7 cellular contexts compared by ENCODE assay signal in the genomic region with DNA sequence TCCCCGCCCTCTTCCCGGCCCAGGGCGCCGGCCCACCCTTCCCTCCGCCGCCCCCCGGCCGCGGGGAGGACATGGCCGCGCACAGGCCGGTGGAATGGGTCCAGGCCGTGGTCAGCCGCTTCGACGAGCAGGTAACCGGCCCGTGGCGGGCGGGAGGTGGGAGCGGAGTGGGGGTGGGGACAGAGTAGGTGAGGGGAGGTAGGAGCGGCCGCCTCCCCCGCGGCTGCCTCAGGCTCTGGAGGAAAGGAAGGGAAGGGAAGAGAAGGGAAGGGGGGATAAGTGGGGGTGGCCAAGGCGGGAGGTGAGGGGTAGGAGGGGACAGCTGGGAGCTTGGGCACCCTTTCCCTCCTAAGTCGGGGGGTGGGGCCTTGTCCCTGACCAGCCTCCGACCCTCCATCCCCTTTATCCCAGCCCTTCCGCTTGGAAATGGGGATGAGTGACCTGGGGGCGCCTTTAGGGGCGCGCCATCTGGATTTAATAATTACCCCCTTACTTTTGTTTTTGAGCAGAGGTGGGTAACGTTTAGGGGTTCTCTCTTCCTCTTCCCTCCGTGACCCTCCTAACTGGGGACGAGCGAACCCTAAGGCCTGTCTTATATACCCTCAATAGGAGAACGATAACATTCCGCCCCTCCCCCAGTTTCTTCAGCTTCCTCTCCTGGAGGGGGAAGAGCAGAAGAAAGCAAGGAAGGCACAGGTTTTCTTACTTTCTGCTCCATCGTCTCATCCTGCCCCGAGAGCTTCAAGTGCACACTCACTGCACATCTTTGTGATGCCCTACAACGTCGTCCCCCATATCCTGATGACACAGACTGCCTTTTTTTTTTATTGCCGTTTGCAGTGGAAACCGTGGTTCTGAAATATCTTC. TPM values are rescaled to one million over a fixed set of nuclear protein-coding genes. Genes with fewer than 3 reads are reported as not detected.
DNase-seq lines count a peak whose midpoint lies in the region; ATAC-seq, FAIRE-seq and TF ChIP-seq lines count a peak whose summit lies in the region.

No MANE protein-coding gene starts in this region.

- intact Hi-C loops in upper lobe of right lung (cut with DNase I), result no loop called here

- peak overlapping the region; percentile 95 for H3K4me3 Mint-ChIP-seq in natural killer cell treated with Interleukin-12 subunit alpha and Interleukin-12 subunit beta and Interleukin-15 and Interleukin-18, amount 100 ng/mL, for 72 hours

- ATAC-seq in HG03095 (IDR thresholded peaks at IDR 0.05; ENCODE audit: unreplicated experiment) (peak; percentile 9), upper lobe of right lung (peak; percentile 50)
- peak in 1 of 2 donors; percentile 43 for ATAC-seq in natural killer cell treated with Interleukin-12 subunit alpha and Interleukin-12 subunit beta and Interleukin-15 and Interleukin-18, amount 100 ng/mL, for 72 hours

- peaks cover 11 to 12% of the 10 kb centered on the region in 2 donors for H3K4me1 Mint-ChIP-seq in natural killer cell treated with Interleukin-12 subunit alpha and Interleukin-12 subunit beta and Interleukin-15 and Interleukin-18, amount 100 ng/mL, for 72 hours (ENCODE audit: low read depth in 2 of 2)

- FAIRE-seq in GM12892 (lab: Jason Lieb, UNC), result peak; percentile 86

- no peak for TF ChIP-seq CTCF in fibroblast of villous mesenchyme (IDR thresholded peaks at IDR 0.05; ENCODE audit: insufficient read depth, low read depth, low read length)
- no peak for TF ChIP-seq CTCF in upper lobe of right lung (IDR thresholded peaks at IDR 0.05)

- H3K27ac ChIP-seq in upper lobe of right lung, result peak overlapping the region; percentile 93

- no peaks in the 10 kb centered on the region for H3K36me3 Mint-ChIP-seq in natural killer cell treated with Interleukin-12 subunit alpha and Interleukin-12 subunit beta and Interleukin-15 and Interleukin-18, amount 100 ng/mL, for 72 hours

- peaks cover 9% of the 10 kb centered on the region for H3K4me1 ChIP-seq in upper lobe of right lung

- peak overlapping the region; percentile 82 to 83 for H3K27ac Mint-ChIP-seq in natural killer cell treated with Interleukin-12 subunit alpha and Interleukin-12 subunit beta and Interleukin-15 and Interleukin-18, amount 100 ng/mL, for 72 hours

- no peaks in the 10 kb centered on the region for H3K27me3 Mint-ChIP-seq in natural killer cell treated with Interleukin-12 subunit alpha and Interleukin-12 subunit beta and Interleukin-15 and Interleukin-18, amount 100 ng/mL, for 72 hours

- H3K4me3 ChIP-seq in fibroblast of villous mesenchyme (ENCODE audit: low read depth, low read length) (peak overlapping the region; percentile 81), upper lobe of right lung (peak overlapping the region; percentile 86)

- no peaks in the 10 kb centered on the region for H3K27me3 ChIP-seq in upper lobe of right lung

- no peaks in the 10 kb centered on the region for H3K9me3 Mint-ChIP-seq in natural killer cell treated with Interleukin-12 subunit alpha and Interleukin-12 subunit beta and Interleukin-15 and Interleukin-18, amount 100 ng/mL, for 72 hours

- no peaks in the 10 kb centered on the region for H3K9me3 ChIP-seq in upper lobe of right lung

- DNase-seq in GM12892 (ENCODE audit: insufficient read length) (no peak), OCI-M1 (lab: John Stamatoyannopoulos, UW) (peak; percentile 77), activated gamma-delta T cell treated with Interleukin-2 at 50 U/mL for 16 hours (peak; percentile 14), fibroblast of villous mesenchyme (ENCODE audit: low read depth) (peak; percentile 54), upper lobe of right lung (peak; percentile 81)
- peak; percentile 69 for DNase-seq in natural killer cell treated with Interleukin-12 subunit alpha and Interleukin-12 subunit beta and Interleukin-15 and Interleukin-18, amount 100 ng/mL, for 72 hours (ENCODE audit: low spot score)

- no peaks in the 10 kb centered on the region for H3K36me3 ChIP-seq in upper lobe of right lung

- no peak for TF ChIP-seq POLR2A in GM12892 (IDR thresholded peaks at IDR 0.05; ENCODE audit: low read depth, low read length)

RNA-seq across cellular contexts. Expression of a gene that starts 0.7 kb away (rescaled TPM):
- polyA plus RNA-seq in GM12892 (2012; ENCODE audit: missing spikeins), result 15.8 TPM
- 75.1 and 82.5 TPM in 2 replicates for total RNA-seq in fibroblast of villous mesenchyme
- 10 to 100 TPM; 34.6 to 45.1 TPM for total RNA-seq in natural killer cell treated with Interleukin-12 subunit alpha and Interleukin-12 subunit beta and Interleukin-15 and Interleukin-18, amount 100 ng/mL, for 72 hours
- 61.6 TPM for total RNA-seq in upper lobe of right lung
